ENCODE assay signal across 25 cellular contexts in the genomic region with DNA sequence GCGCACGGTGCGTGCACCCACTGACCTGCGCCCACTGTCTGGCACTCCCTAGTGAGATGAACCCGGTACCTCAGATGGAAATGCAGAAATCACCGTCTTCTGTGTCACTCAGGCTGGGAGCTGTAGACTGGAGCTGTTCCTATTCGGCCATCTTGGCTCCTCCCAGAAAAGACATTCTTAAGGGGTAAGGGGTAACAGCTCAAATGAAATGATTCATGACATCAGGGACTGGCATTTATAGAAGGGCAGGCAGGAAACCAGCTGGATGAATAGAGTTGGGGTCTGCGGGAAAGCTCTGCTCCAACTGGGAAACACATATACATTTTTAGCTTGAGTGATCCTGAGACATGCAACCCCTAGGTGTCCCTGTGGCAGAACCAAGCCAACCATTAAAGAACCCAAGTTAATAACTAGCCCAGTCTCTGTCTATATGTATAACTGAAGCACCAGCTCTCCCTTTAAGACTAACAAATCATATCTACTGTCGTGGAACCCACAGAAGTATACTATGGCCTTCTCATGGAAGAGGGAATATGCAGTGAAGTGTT.
A peak's percentile ranks its signal among the peaks of the same experiment; 100 is the strongest.
DNase-seq lines count a peak whose midpoint lies in the region; ATAC-seq, FAIRE-seq and TF ChIP-seq lines count a peak whose summit lies in the region.
"Had no signal": no experiment of that assay in that cellular context is flagged by ENCODE, and none has a peak within 500 bp of the region (broad histone marks: within the 10 kb centered on the region; RNA-seq: fewer than 3 reads in every experiment).

No MANE protein-coding gene starts in this region.

- peaks cover 7% of the 10 kb centered on the region; the same call in 1 of the 2 replicates for H3K36me3 ChIP-seq in GM23338 (ENCODE audit: insufficient read depth)
- H3K36me3 ChIP-seq in H1 (ENCODE audit: control insufficient read depth in 2 of 4, insufficient read depth in 4 of 4, low read length in 3 of 4) = no peaks in the 10 kb centered on the region
- no peaks in the 10 kb centered on the region for H3K36me3 ChIP-seq in neural progenitor cell
- H3K36me3 ChIP-seq: SJSA1 had no signal

- H3K4me3 Mint-ChIP-seq in GM23338 (peak overlapping the region; percentile 19; the same call in 1 of the 3 replicates), neural progenitor cell (no peak overlapping the region)
- H3K4me3 Mint-ChIP-seq in stimulated activated memory B cell treated with anti-CD40 and anti-IgM and Interleukin-4, amounts not matched to agents 10 μg/mL and 1 μg/mL and 100 μg/mL, for 72 hours = no peak overlapping the region
- H3K4me3 Mint-ChIP-seq: B cell, CD14-positive monocyte had no signal

- H3K56ac ChIP-seq in H1 (replicated peaks; ENCODE audit: insufficient read length, low read depth, low read length) = no peak overlapping the region

- peaks cover 26% of the 10 kb centered on the region for H3K36me3 Mint-ChIP-seq in GM23338 (ENCODE audit: low read depth)
- peaks cover 3% of the 10 kb centered on the region for H3K36me3 Mint-ChIP-seq in neural progenitor cell
- H3K36me3 Mint-ChIP-seq in stimulated activated memory B cell treated with anti-CD40 and anti-IgM and Interleukin-4, amounts not matched to agents 10 μg/mL and 1 μg/mL and 100 μg/mL, for 72 hours = peaks cover 52% of the 10 kb centered on the region

- H2BK15ac ChIP-seq in H1 (ENCODE audit: low read length) = no peak overlapping the region

- CTCF ChIA-PET in H1 (lab: Charles Lee; ENCODE audit: partially characterized antibody) = interaction anchor here (1.1 to 2.0 kb wide), 2 partner anchors 13 to 30 kb away, joined by 3 to 5 read pairs; no protein-coding TSS in a partner anchor

- no peak overlapping the region for H3K4ac ChIP-seq in H1 (replicated peaks; ENCODE audit: insufficient read length, low read depth, low read length)

- H3K27ac Mint-ChIP-seq in GM23338 (peak overlapping the region; percentile 95), neural progenitor cell (no peak overlapping the region)
- H3K27ac Mint-ChIP-seq in stimulated activated memory B cell treated with anti-CD40 and anti-IgM and Interleukin-4, amounts not matched to agents 10 μg/mL and 1 μg/mL and 100 μg/mL, for 72 hours = no peak overlapping the region
- H3K27ac Mint-ChIP-seq: B cell had no signal

- peak overlapping the region; percentile 48; the same call in 1 of the 2 replicates for H3K18ac ChIP-seq in H1 (ENCODE audit: extremely low read depth, low read length)

- TF ChIP-seq RAD21 in H1 (IDR thresholded peaks at IDR 0.05 in 1 of 2, conservative IDR thresholded peaks at IDR 0.05 in 1 of 2; ENCODE audit: low read depth in 2 of 2, low read length in 2 of 2) = no peak

- H3K9ac ChIP-seq in H1 (replicated peaks in 1 of 4; ENCODE audit: extremely low read depth in 1 of 4, low read depth in 3 of 4, low read length in 3 of 4) (no peak overlapping the region), neural progenitor cell (no peak overlapping the region)
- H3K9ac ChIP-seq: GM23248 had no signal

- H4K20me1 ChIP-seq in GM23338 (replicated peaks; ENCODE audit: insufficient read depth) (no peaks in the 10 kb centered on the region), H1 (replicated peaks in 1 of 2; ENCODE audit: control insufficient read depth in 1 of 2, insufficient read depth in 2 of 2, low read length in 2 of 2) (no peaks in the 10 kb centered on the region), neural progenitor cell (ENCODE audit: low read depth) (no peaks in the 10 kb centered on the region)

- H3K14ac ChIP-seq in H1 (ENCODE audit: insufficient read length) = no peak overlapping the region

- H2BK12ac ChIP-seq in H1 (ENCODE audit: low read depth, low read length) = no peak overlapping the region

- 0 out of 2 replicates have a peak overlapping the region, but pooled peaks have one; percentile 28 for H2AK5ac ChIP-seq in H1 (ENCODE audit: low read depth, low read length)

- no peaks in the 10 kb centered on the region for H3K23me2 ChIP-seq in H1 (ENCODE audit: low read depth, low read length)

- H3F3A ChIP-seq in GM23338 (replicated peaks; ENCODE audit: low read depth) (no peaks in the 10 kb centered on the region), neural progenitor cell (ENCODE audit: low read depth) (no peaks in the 10 kb centered on the region)

- 0 out of 2 replicates have a peak overlapping the region, but pooled peaks have one; percentile 21 for H3K4me3 ChIP-seq in GM23338
- H3K4me3 ChIP-seq in H1 (ENCODE audit: extremely low read depth in 1 of 4, insufficient read depth in 2 of 4, low read depth in 3 of 4, low read length in 4 of 4) = no peak overlapping the region; a peak in 1 of 8 replicates
- no peak overlapping the region for H3K4me3 ChIP-seq in neural progenitor cell
- H3K4me3 ChIP-seq: A549, GM23248, K562, MG63, SJSA1 had no signal

- peak overlapping the region; percentile 36 for H2BK120ac ChIP-seq in H1 (replicated peaks; ENCODE audit: low read depth, low read length)

- peak overlapping the region; percentile 10 for H4K91ac ChIP-seq in H1 (replicated peaks; ENCODE audit: insufficient read length, low read length)

- H3K79me2 ChIP-seq in GM23338 (replicated peaks; ENCODE audit: insufficient read depth) (no peaks in the 10 kb centered on the region; the same call in 1 of the 2 replicates), H1 (ENCODE audit: control insufficient read depth in 1 of 2, insufficient read depth in 2 of 2, low read length in 2 of 2) (no peaks in the 10 kb centered on the region), neural progenitor cell (ENCODE audit: low read depth) (no peaks in the 10 kb centered on the region)

- no peak for TF ChIP-seq POLR2A in H1 (IDR thresholded peaks at IDR 0.05; ENCODE audit: control extremely low read depth in 1 of 2, low read depth in 2 of 2, low read length in 2 of 2)

- H4K8ac ChIP-seq in H1 (ENCODE audit: extremely low read depth, insufficient read depth, low read length) = no peak overlapping the region

- H3K4me2 ChIP-seq in GM23338 = peak overlapping the region; percentile 67
- peak overlapping the region in 1 of 2 experiments; percentile 15; a peak in 2 of 4 replicates for H3K4me2 ChIP-seq in H1 (ENCODE audit: insufficient read depth in 1 of 2, low read depth in 2 of 2, low read length in 2 of 2)
- H3K4me2 ChIP-seq in neural progenitor cell = no peak overlapping the region
- H3K4me2 ChIP-seq: A549 had no signal

- H3K27me3 Mint-ChIP-seq in GM23338 (ENCODE audit: insufficient read depth, low read depth, poor library complexity) = peaks cover 4% of the 10 kb centered on the region
- peaks cover 4% of the 10 kb centered on the region for H3K27me3 Mint-ChIP-seq in neural progenitor cell (ENCODE audit: insufficient read depth, low read depth)
- H3K27me3 Mint-ChIP-seq in stimulated activated memory B cell treated with anti-CD40 and anti-IgM and Interleukin-4, amounts not matched to agents 10 μg/mL and 1 μg/mL and 100 μg/mL, for 72 hours = no peaks in the 10 kb centered on the region
- H3K27me3 Mint-ChIP-seq: B cell had no signal

- WGBS in H1 (ENCODE audit: extremely low coverage in 1 of 2, insufficient coverage in 1 of 2, insufficient read length in 1 of 2, insufficient replicate concordance in 2 of 2, low coverage in 1 of 2, low lambda C conversion rate in 2 of 2, missing lambda C conversion rate in 1 of 2), 2 experiments = 92% methylated on average over 9 of the region's 9 CpGs; no CpG with 5 or more reads in 1 of the 2 experiments

- H2AFZ ChIP-seq in GM23338 (no peak overlapping the region), H1 (ENCODE audit: low read length) (no peak overlapping the region), neural progenitor cell (replicated peaks) (peak overlapping the region; percentile 26)
- H2AFZ ChIP-seq: GM23248 had no signal

- TF ChIP-seq EP300 in H1 (IDR thresholded peaks at IDR 0.05; ENCODE audit: borderline replicate concordance in 1 of 2, low read depth in 2 of 2, low read length in 2 of 2) = no peak

- peak; percentile 35 for DNase-seq in GM23338 (ENCODE audit: low spot score)
- DNase-seq in H1 (ENCODE audit: low read depth in 1 of 2, low spot score in 2 of 2) = no peak
- peak; percentile 13 for DNase-seq in iPS-NIHi7 (ENCODE audit: extremely low spot score)
- DNase-seq in neural progenitor cell (ENCODE audit: low spot score) = no peak
- no peak for DNase-seq in globus pallidus (ENCODE audit: low spot score)
- no peak for DNase-seq in SHP77 treated with DMSO at 0.1 percent for 48 hours (lab: John Stamatoyannopoulos, UW)
- DNase-seq: GM23248, MG63, NCI-H1417, NCI-H1694 treated with DMSO at 0.1 percent for 48 hours, NCI-H2081 treated with DMSO at 0.1 percent for 48 hours, NCI-H446, NCI-H526, OCI-M1 had no signal

- H3K9me3 Mint-ChIP-seq in GM23338 (peaks cover 25% of the 10 kb centered on the region), neural progenitor cell (peaks cover 9% of the 10 kb centered on the region)
- no peaks in the 10 kb centered on the region for H3K9me3 Mint-ChIP-seq in stimulated activated memory B cell treated with anti-CD40 and anti-IgM and Interleukin-4, amounts not matched to agents 10 μg/mL and 1 μg/mL and 100 μg/mL, for 72 hours

- no peak for FAIRE-seq in H1 (lab: Jason Lieb, UNC)
- FAIRE-seq: A549, GM12892, HTR-8/SVneo, K562, RCC 7860 had no signal

- peaks cover 18% of the 10 kb centered on the region; the same call in 2 of the 3 replicates for H3K4me1 Mint-ChIP-seq in GM23338
- H3K4me1 Mint-ChIP-seq in neural progenitor cell = peaks cover 2% of the 10 kb centered on the region
- no peaks in the 10 kb centered on the region for H3K4me1 Mint-ChIP-seq in stimulated activated memory B cell treated with anti-CD40 and anti-IgM and Interleukin-4, amounts not matched to agents 10 μg/mL and 1 μg/mL and 100 μg/mL, for 72 hours
- H3K4me1 Mint-ChIP-seq: B cell, CD14-positive monocyte had no signal

- no peak overlapping the region for H4K5ac ChIP-seq in H1 (ENCODE audit: insufficient read length, low read depth, low read length)

- H3K9me3 ChIP-seq in H1 (ENCODE audit: insufficient read depth in 2 of 2, low read depth in 1 of 2, low read length in 1 of 2) = peaks cover 0 to 2% of the 10 kb centered on the region in 2 experiments; a peak in 1 of 4 replicates
- no peaks in the 10 kb centered on the region for H3K9me3 ChIP-seq in neural progenitor cell (ENCODE audit: low read depth)
- H3K9me3 ChIP-seq: A549 had no signal

- H3K27ac ChIP-seq in GM23338 (ENCODE audit: low read depth) (peak overlapping the region; percentile 89), H1 (ENCODE audit: low read depth, low read length) (no peak overlapping the region; the same call in 1 of the 2 replicates), neural progenitor cell (no peak overlapping the region)
- H3K27ac ChIP-seq: A549, GM23248, SJSA1 had no signal

- no peaks in the 10 kb centered on the region for H3K79me1 ChIP-seq in H1 (ENCODE audit: low read depth, low read length)

- H2BK20ac ChIP-seq in H1 (ENCODE audit: low read length) = no peak overlapping the region

- H3K9me2 ChIP-seq in GM23338 (ENCODE audit: insufficient read depth) = peaks cover 8% of the 10 kb centered on the region

- no peak overlapping the region for H3K23ac ChIP-seq in H1 (ENCODE audit: insufficient read length)

- ATAC-seq in GM23338 (peak; percentile 40), GM21526 (IDR thresholded peaks at IDR 0.05; ENCODE audit: low FRiP score, unreplicated experiment) (no peak)
- ATAC-seq in stimulated activated memory B cell treated with anti-CD40 and anti-IgM and Interleukin-4, amounts not matched to agents 10 μg/mL and 1 μg/mL and 100 μg/mL, for 72 hours = no peak
- ATAC-seq: A549, HCT116, K562 had no signal

- TF ChIP-seq CTCF in GM23338 (conservative IDR thresholded peaks at IDR 0.05; ENCODE audit: low read depth in 2 of 2) (0 out of 4 replicates have a peak, but pooled peaks of 1 of the 2 experiments have one; percentile 7), H1 (IDR thresholded peaks at IDR 0.05; ENCODE audit: control extremely low read depth in 1 of 3, insufficient read depth in 1 of 3, low read depth in 1 of 3, low read length in 3 of 3) (no peak), neural progenitor cell (IDR thresholded peaks at IDR 0.05) (no peak)

- POLR2A ChIA-PET in H1 (lab: Charles Lee; ENCODE audit: partially characterized antibody) = interaction anchor here (1.3 to 1.4 kb wide), 2 partner anchors 42 to 118 kb away, joined by 4 read pairs; no protein-coding TSS in a partner anchor

- H2BK5ac ChIP-seq in H1 (ENCODE audit: low read depth, low read length) = peak overlapping the region; percentile 60; the same call in 1 of the 2 replicates

- H3K4me1 ChIP-seq in GM23338 (ENCODE audit: insufficient read depth) (peaks cover 22% of the 10 kb centered on the region; the same call in 1 of the 2 replicates), H1 (replicated peaks in 1 of 4; ENCODE audit: control insufficient read depth in 3 of 4, insufficient read depth in 4 of 4, low read length in 3 of 4) (peaks cover 0 to 2% (median 2%) of the 10 kb centered on the region in 4 experiments; a peak in 4 of 7 replicates), neural progenitor cell (peaks cover 5% of the 10 kb centered on the region)
- H3K4me1 ChIP-seq: A549, SJSA1 had no signal

- H3K27me3 ChIP-seq in GM23338 (ENCODE audit: insufficient read depth) (no peaks in the 10 kb centered on the region), H1 (replicated peaks in 1 of 4; ENCODE audit: control insufficient read depth in 3 of 4, extremely low read depth in 1 of 4, insufficient read depth in 3 of 4, low read length in 3 of 4) (no peaks in the 10 kb centered on the region), neural progenitor cell (no peaks in the 10 kb centered on the region)
- H3K27me3 ChIP-seq: MG63, SJSA1 had no signal

Comparison
In these comparisons a context has a peak if more than half of its experiments do, and no peak if none do; other contexts are left out.
1. DNase-seq: peak in GM23338 (single experiment) and iPS-NIHi7 (single experiment); none in H1 (0 of 2), neural progenitor cell (single experiment), globus pallidus (single experiment) and SHP77 treated with DMSO at 0.1 percent for 48 hours (single experiment).